ENCODE assay signal across 8 cellular contexts in genomic region chr4:113758361-113758760, GRCh38. TPM values are rescaled to one million over a fixed set of nuclear protein-coding genes. Genes with fewer than 3 reads are reported as not detected.
A peak's percentile ranks its signal among the peaks of the same experiment; 100 is the strongest.
DNase-seq lines count a peak whose midpoint lies in the region; ATAC-seq and TF ChIP-seq lines count a peak whose summit lies in the region.

No MANE protein-coding gene starts in this region.

- H4K20me1 ChIP-seq in KMS-11 (ENCODE audit: insufficient read depth) (no peaks in the 10 kb centered on the region), PC-9 (ENCODE audit: insufficient read depth) (no peaks in the 10 kb centered on the region)

- peak overlapping the region in 7 of 8 donors; percentile 12 to 95 (median 87) for H3K27ac Mint-ChIP-seq in CD8-positive, alpha-beta memory T cell
- H3K27ac Mint-ChIP-seq in neural crest cell (ENCODE audit: unreplicated experiment): no peak overlapping the region

- CTCF ChIA-PET in CD8-positive, alpha-beta memory T cell (lab: Charles Lee): interaction anchor here (1.0 kb wide), 1 partner anchor 216 kb away, joined by 3 read pairs; no protein-coding TSS in a partner anchor
- CTCF ChIA-PET in PC-9 (lab: Charles Lee): no interaction called here

- no peaks in the 10 kb centered on the region for H3K27me3 ChIP-seq in CD8-positive, alpha-beta memory T cell (ENCODE audit: insufficient read depth, low read length, poor library complexity, severe bottlenecking)
- no peaks in the 10 kb centered on the region for H3K27me3 ChIP-seq in KMS-11 (ENCODE audit: insufficient read depth, low read depth)
- H3K27me3 ChIP-seq in brain microvascular endothelial cell (replicated peaks): no peaks in the 10 kb centered on the region
- no peaks in the 10 kb centered on the region for H3K27me3 ChIP-seq in PC-9 (ENCODE audit: insufficient read depth, low read depth)

- no peaks in the 10 kb centered on the region for H3K36me3 ChIP-seq in CD8-positive, alpha-beta memory T cell (ENCODE audit: insufficient read depth, low read length)
- H3K36me3 ChIP-seq in KMS-11 (ENCODE audit: insufficient read depth) (no peaks in the 10 kb centered on the region), brain microvascular endothelial cell (replicated peaks) (no peaks in the 10 kb centered on the region), PC-9 (ENCODE audit: low read depth) (no peaks in the 10 kb centered on the region)

- intact Hi-C loops in PC-9 (cut with micrococcal nuclease; ENCODE audit: unreplicated experiment): no loop called here

- H3K27ac ChIP-seq in CD8-positive, alpha-beta memory T cell (ENCODE audit: low read depth, low read length): no peak overlapping the region
- H3K27ac ChIP-seq in KMS-11: no peak overlapping the region
- H3K27ac ChIP-seq in brain microvascular endothelial cell: peak overlapping the region; percentile 6
- H3K27ac ChIP-seq in PC-9: no peak overlapping the region

- H3K9me2 ChIP-seq in PC-9 (ENCODE audit: insufficient read depth): no peaks in the 10 kb centered on the region

- TF ChIP-seq CTCF in KMS-11 (conservative IDR thresholded peaks at IDR 0.05; ENCODE audit: low read depth, low read length) (no peak), brain microvascular endothelial cell (IDR thresholded peaks at IDR 0.05; ENCODE audit: low read depth, low read length, missing control alignments) (no peak), neural crest cell (conservative IDR thresholded peaks at IDR 0.05) (no peak), PC-9 (conservative IDR thresholded peaks at IDR 0.05) (no peak)

- H3K4me1 Mint-ChIP-seq in CD8-positive, alpha-beta memory T cell: peaks cover 45 to 72% (median 69%) of the 10 kb centered on the region in 3 donors
- H3K4me1 Mint-ChIP-seq in neural crest cell: peaks cover 55% of the 10 kb centered on the region

- in situ Hi-C loops in brain microvascular endothelial cell (cut with HindIII; ENCODE audit: low pct_ligation_motif_present, low sequenced_read_pairs): no loop called here

- no peak for ATAC-seq in GM21360 (IDR thresholded peaks at IDR 0.05; ENCODE audit: unreplicated experiment)

- no peak overlapping the region for H3K9ac ChIP-seq in KMS-11

- POLR2A ChIA-PET in CD8-positive, alpha-beta memory T cell (lab: Charles Lee): interaction anchor here (1.1 kb wide), 1 partner anchor 210 kb away, joined by 3 read pairs; no protein-coding TSS in a partner anchor
- POLR2A ChIA-PET in PC-9 (lab: Charles Lee; ENCODE audit: unreplicated experiment): no interaction called here

- H3K9me3 Mint-ChIP-seq in CD8-positive, alpha-beta memory T cell: no peaks in the 10 kb centered on the region
- H3K9me3 Mint-ChIP-seq in neural crest cell: no peaks in the 10 kb centered on the region

- H3K9me3 ChIP-seq in CD8-positive, alpha-beta memory T cell (ENCODE audit: low read length): no peaks in the 10 kb centered on the region
- no peaks in the 10 kb centered on the region for H3K9me3 ChIP-seq in PC-9 (ENCODE audit: insufficient read depth, low read depth)

- peak overlapping the region in 6 of 7 donors; percentile 51 to 99 (median 80) for H3K4me3 Mint-ChIP-seq in CD8-positive, alpha-beta memory T cell
- H3K4me3 Mint-ChIP-seq in neural crest cell: peak overlapping the region; percentile 24

- H3K79me2 ChIP-seq in KMS-11 (ENCODE audit: insufficient read depth, low read depth): peaks cover 18% of the 10 kb centered on the region; the same call in 1 of the 2 replicates
- H3K79me2 ChIP-seq in PC-9 (ENCODE audit: low read depth): no peaks in the 10 kb centered on the region

- H3F3A ChIP-seq in PC-9 (ENCODE audit: insufficient read depth, low read depth): peaks cover 5% of the 10 kb centered on the region; the same call in 1 of the 2 replicates

- H3K27me3 Mint-ChIP-seq in CD8-positive, alpha-beta memory T cell: no peaks in the 10 kb centered on the region
- no peaks in the 10 kb centered on the region for H3K27me3 Mint-ChIP-seq in neural crest cell (ENCODE audit: low read depth)

- no peak overlapping the region for H3K4me3 ChIP-seq in CD8-positive, alpha-beta memory T cell (ENCODE audit: low read length)
- no peak overlapping the region for H3K4me3 ChIP-seq in KMS-11 (IDR thresholded peaks at IDR 0.05; ENCODE audit: insufficient read depth, low read depth, low read length)
- peak overlapping the region; percentile 15 for H3K4me3 ChIP-seq in brain microvascular endothelial cell (ENCODE audit: low read depth, low read length)
- H3K4me3 ChIP-seq in PC-9: no peak overlapping the region

- H3K4me1 ChIP-seq in CD8-positive, alpha-beta memory T cell (ENCODE audit: insufficient read depth, low read length): peaks cover 33% of the 10 kb centered on the region
- H3K4me1 ChIP-seq in KMS-11 (ENCODE audit: low read depth, poor library complexity, severe bottlenecking) (peaks cover 33% of the 10 kb centered on the region), PC-9 (replicated peaks; ENCODE audit: insufficient read depth) (peaks cover 6% of the 10 kb centered on the region)

- no peak overlapping the region for H2AFZ ChIP-seq in KMS-11 (ENCODE audit: low read depth)
- no peak overlapping the region for H2AFZ ChIP-seq in PC-9

- no peak for DNase-seq in CD8-positive, alpha-beta memory T cell
- DNase-seq in brain microvascular endothelial cell (no peak), neural crest cell (ENCODE audit: low read depth, low spot score) (no peak), NCI-H2081 treated with DMSO at 0.1 percent for 48 hours (lab: John Stamatoyannopoulos, UW) (no peak), DMS53 (lab: John Stamatoyannopoulos, UW) (no peak), PC-9 (no peak)

- H3K4me2 ChIP-seq in KMS-11 (peak overlapping the region; percentile 96), PC-9 (no peak overlapping the region)

- peaks cover 0 to 34% (median 9%) of the 10 kb centered on the region in 3 donors for H3K36me3 Mint-ChIP-seq in CD8-positive, alpha-beta memory T cell
- H3K36me3 Mint-ChIP-seq in neural crest cell (ENCODE audit: low read depth): no peaks in the 10 kb centered on the region

- BruUV-seq in PC-9 (replicated peaks; lab: Mats Ljungman, UMichigan): no TSS peak

RNA-seq across cellular contexts. Expression of gene CAMK2D, which starts 3.2 kb away (rescaled TPM):
- total RNA-seq in CD8-positive, alpha-beta memory T cell: 10 to 100 TPM; 56.0 to 57.6 TPM
- polyA plus RNA-seq in CD8-positive, alpha-beta memory T cell: 19.6 TPM
- total RNA-seq in neural crest cell (32.8 and 33.7 TPM in 2 replicates), PC-9 (2021) (7.1 and 10.5 TPM in 2 replicates)
